In the genomic region with DNA sequence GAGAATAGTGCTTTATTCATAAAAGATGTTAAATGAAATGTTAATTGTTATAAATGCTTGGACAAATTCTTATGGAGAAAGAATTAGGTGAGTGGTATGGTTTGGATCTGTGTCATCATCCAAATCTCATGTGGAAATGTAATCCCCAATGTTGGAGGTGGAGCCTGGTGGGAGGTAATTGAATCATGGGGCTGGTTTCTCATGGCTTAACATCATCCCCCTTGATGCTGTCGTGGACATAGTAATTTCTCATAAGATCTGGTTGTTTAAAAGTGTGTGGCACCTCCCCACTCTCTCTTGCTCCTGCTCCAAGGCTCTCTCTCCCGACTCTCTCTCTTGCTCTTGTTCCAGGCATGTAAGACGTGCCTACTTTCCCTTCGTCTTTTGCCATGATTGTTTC, we compare ENCODE assay signal across 20 cellular contexts. TPM values are rescaled to one million over a fixed set of nuclear protein-coding genes. Genes with fewer than 3 reads are reported as not detected.
DNase-seq lines count a peak whose midpoint lies in the region; ATAC-seq and TF ChIP-seq lines count a peak whose summit lies in the region.
"Had no signal": no experiment of that assay in that cellular context is flagged by ENCODE, and none has a peak within 500 bp of the region (broad histone marks: within the 10 kb centered on the region; RNA-seq: fewer than 3 reads in every experiment).

No MANE protein-coding gene starts in this region.

- H3K4me3 ChIP-seq in endodermal cell (ENCODE audit: low read length) = no peak overlapping the region
- H3K4me3 ChIP-seq: BLaER1 treated with 17β-estradiol and CSF1 and Interleukin-3, amounts not matched to agents 10 nM and 100 nM; GM12878; HAP-1 had no signal

- H3K36me3 Mint-ChIP-seq in endodermal cell (ENCODE audit: low read depth) (no peaks in the 10 kb centered on the region), MCF 10A (ENCODE audit: insufficient read depth, unreplicated experiment) (no peaks in the 10 kb centered on the region)
- H3K36me3 Mint-ChIP-seq: CD8-positive, alpha-beta T cell had no signal

- no peak overlapping the region for H3K27ac ChIP-seq in endodermal cell (ENCODE audit: low read depth, low read length)
- H3K27ac ChIP-seq: BLaER1 treated with 17β-estradiol and CSF1 and Interleukin-3, amounts not matched to agents 10 nM and 100 nM had no signal

- H3K4me1 Mint-ChIP-seq in endodermal cell (peaks cover 32% of the 10 kb centered on the region), MCF 10A (ENCODE audit: insufficient read depth, unreplicated experiment) (no peaks in the 10 kb centered on the region)
- H3K4me1 Mint-ChIP-seq: B cell had no signal

- intact Hi-C loops in MCF 10A (cut with micrococcal nuclease) = no loop called here

- H3K9me3 ChIP-seq in endodermal cell (ENCODE audit: control insufficient read depth, low read length) = no peaks in the 10 kb centered on the region
- H3K9me3 ChIP-seq: BLaER1 treated with 17β-estradiol and CSF1 and Interleukin-3, amounts not matched to agents 10 nM and 100 nM; HAP-1 had no signal

- no peaks in the 10 kb centered on the region for H3K9me3 Mint-ChIP-seq in endodermal cell
- no peaks in the 10 kb centered on the region for H3K9me3 Mint-ChIP-seq in MCF 10A (ENCODE audit: unreplicated experiment)
- H3K9me3 Mint-ChIP-seq: CD8-positive, alpha-beta T cell had no signal

- H3K27ac Mint-ChIP-seq in endodermal cell (peak overlapping the region; percentile 62), MCF 10A (ENCODE audit: low read depth, unreplicated experiment) (no peak overlapping the region)
- H3K27ac Mint-ChIP-seq: B cell; CD8-positive, alpha-beta T cell had no signal

- H3K9ac ChIP-seq in endodermal cell (ENCODE audit: extremely low read depth, low read length, poor library complexity, severe bottlenecking) = no peak overlapping the region
- H3K9ac ChIP-seq: BLaER1 treated with 17β-estradiol and CSF1 and Interleukin-3, amounts not matched to agents 10 nM and 100 nM had no signal

- H3K36me3 ChIP-seq in endodermal cell (ENCODE audit: control insufficient read depth, insufficient read depth, low read length) = no peaks in the 10 kb centered on the region
- H3K36me3 ChIP-seq: BLaER1 treated with 17β-estradiol and CSF1 and Interleukin-3, amounts not matched to agents 10 nM and 100 nM; HAP-1 had no signal

- H3K4me3 Mint-ChIP-seq in endodermal cell (no peak overlapping the region), MCF 10A (ENCODE audit: unreplicated experiment) (no peak overlapping the region)
- H3K4me3 Mint-ChIP-seq: B cell; CD8-positive, alpha-beta T cell had no signal

- BruUV-seq in MCF 10A (replicated peaks; lab: Mats Ljungman, UMichigan) = no TSS peak

- H3K27me3 ChIP-seq in endodermal cell (ENCODE audit: control insufficient read depth, insufficient read depth, low read length, poor library complexity, severe bottlenecking) = no peaks in the 10 kb centered on the region
- H3K27me3 ChIP-seq: BLaER1 treated with 17β-estradiol and CSF1 and Interleukin-3, amounts not matched to agents 10 nM and 100 nM had no signal

- CTCF ChIA-PET in MCF 10A (lab: Yijun Ruan, JAX) = no interaction called here

- DNase-seq in NCI-H82 (lab: John Stamatoyannopoulos, UW) (peak; percentile 2), NCI-H82 treated with DMSO at 0.1 percent for 48 hours (lab: John Stamatoyannopoulos, UW; ENCODE audit: unreplicated experiment) (no peak), SK-N-DZ (ENCODE audit: low spot score) (peak; percentile 11), endodermal cell (no peak), retina (peak; percentile 10), MCF 10A (ENCODE audit: unreplicated experiment) (no peak), NCI-H2196 (lab: John Stamatoyannopoulos, UW; ENCODE audit: unreplicated experiment) (no peak)
- DNase-seq: 8988T; Calu3; CD8-positive, alpha-beta T cell; DMS79 treated with DMSO at 0.1 percent for 48 hours; EL had no signal

- 91 to 100% methylated on average over 1 to 4 of the region's 4 CpGs for WGBS in endodermal cell (ENCODE audit: insufficient coverage in 1 of 2, insufficient read length in 1 of 2), 2 experiments

- ATAC-seq in HG03457 (IDR thresholded peaks at IDR 0.05; ENCODE audit: unreplicated experiment) = no peak
- ATAC-seq: CD8-positive, alpha-beta T cell; GM12878 had no signal

- H3K27me3 Mint-ChIP-seq in endodermal cell (ENCODE audit: insufficient read depth) (no peaks in the 10 kb centered on the region), MCF 10A (ENCODE audit: insufficient read depth, unreplicated experiment) (peaks cover 44% of the 10 kb centered on the region)
- H3K27me3 Mint-ChIP-seq: B cell had no signal

- no peak for TF ChIP-seq CTCF in endodermal cell (conservative IDR thresholded peaks at IDR 0.05)
- no peak for TF ChIP-seq CTCF in MCF 10A (IDR thresholded peaks at IDR 0.05; ENCODE audit: unreplicated experiment)

- H3K4me1 ChIP-seq in endodermal cell (ENCODE audit: control insufficient read depth, insufficient read depth, low read length) = peaks cover 8% of the 10 kb centered on the region
- H3K4me1 ChIP-seq: BLaER1 treated with 17β-estradiol and CSF1 and Interleukin-3, amounts not matched to agents 10 nM and 100 nM; HAP-1 had no signal

- POLR2A ChIA-PET in MCF 10A (lab: Yijun Ruan, JAX) = no interaction called here

RNA-seq across cellular contexts. Expression of a gene that starts 22.5 kb away (rescaled TPM):
- not detected in 2 replicates for polyA plus RNA-seq in SK-N-DZ (2014; cell fraction: cytosol; rRNA removed)
- not detected in 2 replicates for polyA plus RNA-seq in SK-N-DZ (2014; cell fraction: nucleus; rRNA removed)
- total RNA-seq in endodermal cell = under 1 TPM in 1 of 2 donors, not detected in 1; 0.48 TPM
- polyA plus RNA-seq in endodermal cell (2013, experiment 1 of 2) = 0.89 TPM
- polyA plus RNA-seq in endodermal cell (2013, experiment 2 of 2) = 2.9 TPM
- total RNA-seq in MCF 10A (2022) = not detected in 2 replicates
- total RNA-seq: Calu3; CD8-positive, alpha-beta T cell; G401; H4; HT-29 had no signal

Comparison
In these comparisons a context has a peak if more than half of its experiments do, and no peak if none do; other contexts are left out.
1. DNase-seq: peak in NCI-H82 (single experiment), SK-N-DZ (single experiment) and retina (single experiment); none in NCI-H82 treated with DMSO at 0.1 percent for 48 hours (single experiment), endodermal cell (single experiment), MCF 10A (single experiment) and NCI-H2196 (single experiment).